8 cellular contexts compared by ENCODE assay signal in genomic region chr6:119333707-119334295, GRCh38. TPM values are rescaled to one million over a fixed set of nuclear protein-coding genes. Genes with fewer than 3 reads are reported as not detected.
A peak's percentile ranks its signal among the peaks of the same experiment; 100 is the strongest.
DNase-seq lines count a peak whose midpoint lies in the region; ATAC-seq and TF ChIP-seq lines count a peak whose summit lies in the region.

No MANE protein-coding gene starts in this region.

- peaks cover 76% of the 10 kb centered on the region for H3K4me1 Mint-ChIP-seq in activated CD8-positive, alpha-beta memory T cell treated with anti-CD3 and anti-CD28 coated beads, Interleukin-2, amount 10 ng/mL, durations not matched to agents 7 days and 5 days
- H3K4me1 Mint-ChIP-seq in WTC11: peaks cover 30% of the 10 kb centered on the region
- H3K4me1 Mint-ChIP-seq in immature natural killer cell: peaks cover 78 to 82% of the 10 kb centered on the region in 2 donors
- H3K4me1 Mint-ChIP-seq in activated T-cell treated with anti-CD3 and anti-CD28 coated beads, Interleukin-2, amount 50 U/mL, for 24 hours (ENCODE audit: low read depth): peaks cover 37% of the 10 kb centered on the region

- no peaks in the 10 kb centered on the region for H3K9me3 ChIP-seq in liver (ENCODE audit: control insufficient read depth in 4 of 4, low read length in 3 of 4)

- peak; percentile 75 to 77 for TF ChIP-seq RAD21 in liver (IDR thresholded peaks at IDR 0.05)

- no peaks in the 10 kb centered on the region for H3K9me3 Mint-ChIP-seq in activated CD8-positive, alpha-beta memory T cell treated with anti-CD3 and anti-CD28 coated beads, Interleukin-2, amount 10 ng/mL, durations not matched to agents 7 days and 5 days (ENCODE audit: low read depth)
- H3K9me3 Mint-ChIP-seq in WTC11 (no peaks in the 10 kb centered on the region), immature natural killer cell (no peaks in the 10 kb centered on the region)
- H3K9me3 Mint-ChIP-seq in activated T-cell treated with anti-CD3 and anti-CD28 coated beads, Interleukin-2, amount 50 U/mL, for 24 hours: no peaks in the 10 kb centered on the region

- H3K4me3 ChIP-seq in liver (ENCODE audit: low read depth in 1 of 3, low read length in 3 of 3): no peak overlapping the region

- TF ChIP-seq CTCF in WTC11 (IDR thresholded peaks at IDR 0.05) (peak; percentile 44), liver (IDR thresholded peaks at IDR 0.05; ENCODE audit: low read depth, low read length, missing input control) (peak; percentile 53)

- POLR2A ChIA-PET in WTC11 (lab: Charles Lee) (interaction anchor here (0.6 kb wide), 1 partner anchor 20 kb away, joined by 4 read pairs; no protein-coding TSS in a partner anchor), HEK293T (lab: Yijun Ruan, JAX) (interaction anchor here (0.9 kb wide), 1 partner anchor 17 kb away, joined by 5 read pairs; no protein-coding TSS in a partner anchor)

- CTCF ChIA-PET in activated CD8-positive, alpha-beta memory T cell treated with anti-CD3 and anti-CD28 coated beads, Interleukin-2, amount 10 ng/mL, durations not matched to agents 7 days and 5 days (lab: Charles Lee): interaction anchor here (0.9 to 4.3 kb wide), 10 partner anchors 10 to 307 kb away, joined by 3 to 35 read pairs (median 8); no protein-coding TSS in a partner anchor
- CTCF ChIA-PET in WTC11 (lab: Charles Lee) (interaction anchor here (0.5 to 2.5 kb wide), 8 partner anchors 14 to 755 kb away, joined by 3 to 8 read pairs (median 7); no protein-coding TSS in a partner anchor), HEK293T (lab: Yijun Ruan, JAX) (interaction anchor here (0.6 kb wide), 1 partner anchor 1991 kb away, joined by 5 read pairs; no protein-coding TSS in a partner anchor)

- no peaks in the 10 kb centered on the region for H3K27me3 Mint-ChIP-seq in activated CD8-positive, alpha-beta memory T cell treated with anti-CD3 and anti-CD28 coated beads, Interleukin-2, amount 10 ng/mL, durations not matched to agents 7 days and 5 days
- H3K27me3 Mint-ChIP-seq in WTC11 (ENCODE audit: low read depth) (no peaks in the 10 kb centered on the region; the same call in 1 of the 2 replicates), immature natural killer cell (ENCODE audit: low read depth in 3 of 3) (no peaks in the 10 kb centered on the region)
- H3K27me3 Mint-ChIP-seq in activated T-cell treated with anti-CD3 and anti-CD28 coated beads, Interleukin-2, amount 50 U/mL, for 24 hours: no peaks in the 10 kb centered on the region

- H3K27me3 ChIP-seq in liver (ENCODE audit: control insufficient read depth in 4 of 4, insufficient read depth in 4 of 4, low read length in 3 of 4): no peaks in the 10 kb centered on the region

- H3K27ac Mint-ChIP-seq in activated CD8-positive, alpha-beta memory T cell treated with anti-CD3 and anti-CD28 coated beads, Interleukin-2, amount 10 ng/mL, durations not matched to agents 7 days and 5 days: no peak overlapping the region
- no peak overlapping the region for H3K27ac Mint-ChIP-seq in WTC11
- peak overlapping the region in 2 of 6 donors; percentile 26 to 69 for H3K27ac Mint-ChIP-seq in immature natural killer cell
- no peak overlapping the region for H3K27ac Mint-ChIP-seq in activated T-cell treated with anti-CD3 and anti-CD28 coated beads, Interleukin-2, amount 50 U/mL, for 24 hours

- H3K36me3 Mint-ChIP-seq in activated CD8-positive, alpha-beta memory T cell treated with anti-CD3 and anti-CD28 coated beads, Interleukin-2, amount 10 ng/mL, durations not matched to agents 7 days and 5 days: peaks cover 40% of the 10 kb centered on the region
- H3K36me3 Mint-ChIP-seq in WTC11: no peaks in the 10 kb centered on the region
- H3K36me3 Mint-ChIP-seq in immature natural killer cell: peaks cover 0 to 9% (median 4%) of the 10 kb centered on the region in 3 donors
- peaks cover 39% of the 10 kb centered on the region for H3K36me3 Mint-ChIP-seq in activated T-cell treated with anti-CD3 and anti-CD28 coated beads, Interleukin-2, amount 50 U/mL, for 24 hours (ENCODE audit: low read depth)

- H3K36me3 ChIP-seq in liver (ENCODE audit: control insufficient read depth in 4 of 4, insufficient read depth in 3 of 4, low read depth in 1 of 4, low read length in 3 of 4): no peaks in the 10 kb centered on the region

- peaks cover 5 to 38% (median 17%) of the 10 kb centered on the region in 4 donors for H3K4me1 ChIP-seq in liver (ENCODE audit: control insufficient read depth in 4 of 4, insufficient read depth in 4 of 4, low read length in 3 of 4)

- 80% methylated on average over 3 of the region's 3 CpGs for WGBS in liver

- no peak overlapping the region for H3K9ac ChIP-seq in liver (ENCODE audit: low read depth in 1 of 2, low read length in 2 of 2)

- peak; percentile 54 for ATAC-seq in activated CD8-positive, alpha-beta memory T cell treated with anti-CD3 and anti-CD28 coated beads, Interleukin-2, amount 10 ng/mL, durations not matched to agents 7 days and 5 days
- ATAC-seq in HG03175 (IDR thresholded peaks at IDR 0.05; ENCODE audit: unreplicated experiment) (peak; percentile 40), WTC11 (peak; percentile 86)

- H3K27ac ChIP-seq in liver (ENCODE audit: low read depth in 1 of 2, low read length in 2 of 2): no peak overlapping the region

- no peak for DNase-seq in activated CD8-positive, alpha-beta memory T cell treated with anti-CD3 and anti-CD28 coated beads, Interleukin-2, amount 10 ng/mL, durations not matched to agents 7 days and 5 days
- DNase-seq in activated CD8-positive, alpha-beta memory T cell treated with anti-CD3 and anti-CD28 coated beads, Interleukin-2, amount 50 U/mL, for 48 hours: no peak
- DNase-seq in WTC11 (ENCODE audit: low spot score) (no peak), HEK293T (ENCODE audit: extremely low spot score) (no peak), immature natural killer cell (no peak)
- no peak for DNase-seq in activated T-cell treated with anti-CD3 and anti-CD28 coated beads, Interleukin-2, amount 50 U/mL, for 24 hours

- no peak overlapping the region for H3K4me3 Mint-ChIP-seq in activated CD8-positive, alpha-beta memory T cell treated with anti-CD3 and anti-CD28 coated beads, Interleukin-2, amount 10 ng/mL, durations not matched to agents 7 days and 5 days
- no peak overlapping the region for H3K4me3 Mint-ChIP-seq in WTC11
- no peak overlapping the region for H3K4me3 Mint-ChIP-seq in immature natural killer cell
- no peak overlapping the region for H3K4me3 Mint-ChIP-seq in activated T-cell treated with anti-CD3 and anti-CD28 coated beads, Interleukin-2, amount 50 U/mL, for 24 hours

TF ChIP-seq in WTC11, 78 proteins besides CTCF, POLR2A, EP300 and RAD21 (continues in another document):
- TF ChIP-seq ZNF232 (CRISPR knock-in tag; IDR thresholded peaks at IDR 0.05) (no peak), ATF1 (CRISPR knock-in tag; IDR thresholded peaks at IDR 0.05) (no peak)

TF ChIP-seq in liver, 16 proteins besides CTCF, POLR2A, EP300 and RAD21 (continues in another document):
- no peak for TF ChIP-seq FOXA1 (IDR thresholded peaks at IDR 0.05)

TF ChIP-seq in HEK293T, 16 proteins besides CTCF, POLR2A, EP300 and RAD21:
- TF ChIP-seq L3MBTL2 (conservative IDR thresholded peaks at IDR 0.05) (no peak), LEF1 (IDR thresholded peaks at IDR 0.05; ENCODE audit: borderline replicate concordance) (no peak), FOXM1 (IDR thresholded peaks at IDR 0.05; ENCODE audit: borderline replicate concordance) (no peak), FOXA1 (IDR thresholded peaks at IDR 0.05) (no peak), BHLHE40 (IDR thresholded peaks at IDR 0.05; ENCODE audit: borderline replicate concordance) (no peak), TARDBP (IDR thresholded peaks at IDR 0.05) (no peak), HDGF (IDR thresholded peaks at IDR 0.05; ENCODE audit: borderline replicate concordance) (no peak), SP1 (IDR thresholded peaks at IDR 0.05) (no peak), ARNT (IDR thresholded peaks at IDR 0.05) (no peak), NFRKB (IDR thresholded peaks at IDR 0.05) (no peak), PKNOX1 (IDR thresholded peaks at IDR 0.05) (no peak), ZNF384 (IDR thresholded peaks at IDR 0.05) (no peak), CTBP1 (IDR thresholded peaks at IDR 0.05; ENCODE audit: borderline replicate concordance) (no peak), FOXK2 (IDR thresholded peaks at IDR 0.05) (no peak), SUZ12 (IDR thresholded peaks at IDR 0.05) (no peak), ELF4 (IDR thresholded peaks at IDR 0.05) (no peak)
TF ChIP-seq in HEK293T: peak in this region for 0.

RNA-seq across cellular contexts. Expression of gene MAN1A1, which starts 15.8 kb away (rescaled TPM):
- total RNA-seq in activated CD8-positive, alpha-beta memory T cell treated with anti-CD3 and anti-CD28 coated beads, Interleukin-2, amount 10 ng/mL, durations not matched to agents 7 days and 5 days: 10 to 100 TPM; 34.8 to 38.4 TPM
- 6.8 to 6.9 TPM (median 6.8 TPM) in 3 replicates for total RNA-seq in WTC11 (2021)
- total RNA-seq in liver: 100 to 1,000 TPM; 201 to 209 TPM
- 10 to 100 TPM; 68.2 to 95.5 TPM for polyA plus RNA-seq in liver
- polyA plus RNA-seq in immature natural killer cell: 10 to 100 TPM; 33.9 to 64.9 (median 56.7) TPM

Comparison
In these comparisons a context has a peak if more than half of its experiments do, and no peak if none do; other contexts are left out.
1. RNA of gene MAN1A1, which starts 15.8 kb away (total RNA-seq): 201 to 209 TPM in liver; 34.8 to 38.4 TPM in activated CD8-positive, alpha-beta memory T cell treated with anti-CD3 and anti-CD28 coated beads, Interleukin-2, amount 10 ng/mL, durations not matched to agents 7 days and 5 days and 6.8 to 6.9 TPM in WTC11; every median in the first group is over 4 times any median in the second.
2. Peak in every context shown above with its lines, with median percentiles within 50 percentile points of each other: ATAC-seq.